In genomic region chr9:70258692-70259511, GRCh38 we compare ENCODE assay signal across 1 cellular context.
TF ChIP-seq lines count a peak whose summit lies in the region.

TSS of gene SMC5 (plus strand) at chr9:70258978. CDS start at chr9:70259079, 101 bp downstream.

TF ChIP-seq in HepG2, 621 proteins besides CTCF, POLR2A, EP300 and RAD21 (continued from another document and continues in another):
- TF ChIP-seq ZBTB40 (IDR thresholded peaks at IDR 0.05) (no peak), ZBTB40 (CRISPR knock-in tag; IDR thresholded peaks at IDR 0.05) (peak; percentile 55; the same call in 1 of the 2 replicates), ARNT2 (CRISPR knock-in tag; IDR thresholded peaks at IDR 0.05; ENCODE audit: low read depth) (peak; percentile 88), ZNF138 (CRISPR knock-in tag; IDR thresholded peaks at IDR 0.05; ENCODE audit: low read depth) (no peak; the same call in 1 of the 2 replicates), ZNF501 (CRISPR knock-in tag; IDR thresholded peaks at IDR 0.05) (peak; percentile 91), JUNB (CRISPR knock-in tag; IDR thresholded peaks at IDR 0.05; ENCODE audit: borderline replicate concordance) (0 out of 2 replicates have a peak, but pooled peaks have one; percentile 30), NFAT5 (CRISPR knock-in tag; IDR thresholded peaks at IDR 0.05) (peak; percentile 50; the same call in 1 of the 2 replicates), MNT (IDR thresholded peaks at IDR 0.05) (no peak), RXRB (CRISPR knock-in tag; IDR thresholded peaks at IDR 0.05; ENCODE audit: borderline replicate concordance) (no peak; the same call in 1 of the 2 replicates), SIX4 (CRISPR knock-in tag; IDR thresholded peaks at IDR 0.05) (no peak), HMGXB3 (CRISPR knock-in tag; IDR thresholded peaks at IDR 0.05; ENCODE audit: borderline replicate concordance) (no peak), PTBP1 (IDR thresholded peaks at IDR 0.05; ENCODE audit: low read depth, low read length, poor library complexity, severe bottlenecking) (no peak), BCLAF1 (IDR thresholded peaks at IDR 0.05) (no peak), FIP1L1 (IDR thresholded peaks at IDR 0.05; ENCODE audit: borderline replicate concordance, insufficient read depth, low read depth, low read length) (no peak), HNF4G (IDR thresholded peaks at IDR 0.05; ENCODE audit: borderline replicate concordance, low read depth, low read length) (no peak), HNF4G (CRISPR knock-in tag; IDR thresholded peaks at IDR 0.05; ENCODE audit: borderline replicate concordance, low read depth) (no peak), RFXANK (CRISPR knock-in tag; IDR thresholded peaks at IDR 0.05) (no peak; the same call in 1 of the 2 replicates), ZNF24 (IDR thresholded peaks at IDR 0.05) (no peak), SOX13 (IDR thresholded peaks at IDR 0.05) (no peak), SOX13 (CRISPR knock-in tag; conservative IDR thresholded peaks at IDR 0.05 in 1 of 2, IDR thresholded peaks at IDR 0.05 in 1 of 2) (no peak), MATR3 (CRISPR knock-in tag; IDR thresholded peaks at IDR 0.05) (no peak), HNF1A (IDR thresholded peaks at IDR 0.05; ENCODE audit: low read depth) (no peak), HNF1A (CRISPR knock-in tag; IDR thresholded peaks at IDR 0.05; ENCODE audit: borderline replicate concordance) (peak; percentile 21; the same call in 1 of the 2 replicates)
